Comparison of ENCODE assay signal across 8 cellular contexts in the genomic region with DNA sequence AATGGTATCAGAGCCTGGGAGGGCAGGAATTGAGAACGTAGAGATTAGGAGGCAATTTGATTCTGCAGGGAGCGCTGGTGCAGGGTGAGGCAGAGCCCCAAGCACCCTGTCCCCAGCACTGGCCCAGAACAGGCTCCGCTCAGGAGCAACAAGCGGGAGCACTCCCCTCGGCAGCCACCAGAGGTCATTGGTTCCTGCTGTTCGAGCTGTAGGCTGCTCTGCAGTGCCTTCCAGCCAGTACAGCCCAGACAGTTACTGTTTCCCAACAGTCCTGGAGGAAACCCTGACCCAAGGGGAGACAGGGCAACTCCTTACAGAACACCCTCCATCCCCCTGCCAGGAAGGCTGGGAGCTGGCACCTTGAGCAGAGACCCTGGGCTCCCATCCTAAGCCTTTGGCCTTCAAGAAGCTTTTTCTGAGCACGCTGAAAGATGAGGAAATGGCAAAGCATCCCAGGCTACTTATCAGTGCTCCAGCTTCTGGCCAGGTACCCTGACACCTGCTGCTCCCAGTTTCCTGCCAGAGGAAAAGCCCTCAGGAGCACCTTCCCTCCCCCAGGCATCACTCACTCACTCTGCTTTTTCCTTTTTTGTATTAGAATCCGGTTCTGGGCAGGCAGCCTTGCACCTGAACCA.
DNase-seq lines count a peak whose midpoint lies in the region; ATAC-seq and TF ChIP-seq lines count a peak whose summit lies in the region.

No MANE protein-coding gene starts in this region.

- H3K79me2 ChIP-seq in Karpas-422 (ENCODE audit: low read length) = no peaks in the 10 kb centered on the region

- TF ChIP-seq CTCF in foreskin keratinocyte (conservative IDR thresholded peaks at IDR 0.05) (peak; percentile 82), ovary (IDR thresholded peaks at IDR 0.05) (peak; percentile 73 to 91 (median 79)), type B pancreatic cell (conservative IDR thresholded peaks at IDR 0.05) (peak; percentile 87)

- H3K9ac ChIP-seq in Karpas-422 (ENCODE audit: low read length) = no peak overlapping the region

- H3K4me1 Mint-ChIP-seq in activated T-helper 17 cell treated with anti-CD3 and anti-CD28 coated beads, Interleukin-2, amount 50 U/mL, for 72 hours = peaks cover 18% of the 10 kb centered on the region
- H3K4me1 Mint-ChIP-seq in type B pancreatic cell (ENCODE audit: unreplicated experiment) = peaks cover 36% of the 10 kb centered on the region

- TF ChIP-seq EP300 in ovary (IDR thresholded peaks at IDR 0.05) = no peak

- H3K36me3 ChIP-seq in Karpas-422 (ENCODE audit: insufficient read depth, low read length) = no peaks in the 10 kb centered on the region
- no peaks in the 10 kb centered on the region for H3K36me3 ChIP-seq in ovary

- H3K27me3 ChIP-seq in Karpas-422 (ENCODE audit: low read length) (no peaks in the 10 kb centered on the region), foreskin keratinocyte (no peaks in the 10 kb centered on the region), ovary (no peaks in the 10 kb centered on the region)

- intact Hi-C loops in ovary (cut with DNase I) = loop anchor here (5.0 to 10.0 kb wide), 5 partner anchors 92 to 395 kb away; a partner anchor contains a TSS

- peak; percentile 80 for ATAC-seq in GM21526 (IDR thresholded peaks at IDR 0.05; ENCODE audit: low FRiP score, unreplicated experiment)
- peak; percentile 81 for ATAC-seq in activated T-helper 17 cell treated with anti-CD3 and anti-CD28 coated beads, Interleukin-2, amount 50 U/mL, for 72 hours (replicated peaks)
- peak; percentile 92 for ATAC-seq in foreskin keratinocyte

- TF ChIP-seq POLR2A in ovary (IDR thresholded peaks at IDR 0.05) = peak; percentile 17

- H3K4me2 ChIP-seq in Karpas-422 (ENCODE audit: low read depth, low read length, poor library complexity, severe bottlenecking) = no peak overlapping the region

- no peak overlapping the region for H2AFZ ChIP-seq in Karpas-422 (ENCODE audit: low read length)

- H3K4me1 ChIP-seq in Karpas-422 (ENCODE audit: low read length) = no peaks in the 10 kb centered on the region
- H3K4me1 ChIP-seq in foreskin keratinocyte = no peaks in the 10 kb centered on the region
- H3K4me1 ChIP-seq in ovary (ENCODE audit: insufficient read depth) = peaks cover 17% of the 10 kb centered on the region

- H3K27ac ChIP-seq in Karpas-422 (ENCODE audit: low read length) (no peak overlapping the region), foreskin keratinocyte (no peak overlapping the region), ovary (no peak overlapping the region)

- 0 out of 2 replicates have a peak, but pooled peaks cover 10% of the 10 kb centered on the region for H4K20me1 ChIP-seq in Karpas-422 (ENCODE audit: insufficient read depth, low read depth, low read length)

- no peak overlapping the region for H3K4me3 Mint-ChIP-seq in activated T-helper 17 cell treated with anti-CD3 and anti-CD28 coated beads, Interleukin-2, amount 50 U/mL, for 72 hours
- H3K4me3 Mint-ChIP-seq in type B pancreatic cell = no peak overlapping the region

- no peaks in the 10 kb centered on the region for H3K9me2 ChIP-seq in Karpas-422 (replicated peaks; ENCODE audit: insufficient read depth, low read length)

- H3K9me3 ChIP-seq in Karpas-422 (ENCODE audit: low read length) (no peaks in the 10 kb centered on the region), ovary (no peaks in the 10 kb centered on the region)

- H3K9me3 Mint-ChIP-seq in activated T-helper 17 cell treated with anti-CD3 and anti-CD28 coated beads, Interleukin-2, amount 50 U/mL, for 72 hours = no peaks in the 10 kb centered on the region
- H3K9me3 Mint-ChIP-seq in type B pancreatic cell = no peaks in the 10 kb centered on the region

- H3K27me3 Mint-ChIP-seq in activated T-helper 17 cell treated with anti-CD3 and anti-CD28 coated beads, Interleukin-2, amount 50 U/mL, for 72 hours = no peaks in the 10 kb centered on the region
- H3K27me3 Mint-ChIP-seq in type B pancreatic cell = no peaks in the 10 kb centered on the region

- peak; percentile 66 for DNase-seq in DMS 273 treated with DMSO at 0.1 percent for 48 hours (lab: John Stamatoyannopoulos, UW)
- DNase-seq in Karpas-422 = peak; percentile 85
- DNase-seq in RPMI8226 = peak; percentile 88
- DNase-seq in foreskin keratinocyte = peak in 1 of 2 donors; percentile 28
- peak; percentile 76 to 88 (median 85) for DNase-seq in ovary
- peak; percentile 83 for DNase-seq in type B pancreatic cell (ENCODE audit: extremely low spot score, unreplicated experiment)

- H3K4me3 ChIP-seq in Karpas-422 (ENCODE audit: low read length) (no peak overlapping the region), ovary (no peak overlapping the region)

- 20 to 33% (median 32%) methylated on average over 8 of the region's 8 CpGs for WGBS in ovary, 3 donors

- H3K27ac Mint-ChIP-seq in activated T-helper 17 cell treated with anti-CD3 and anti-CD28 coated beads, Interleukin-2, amount 50 U/mL, for 72 hours = no peak overlapping the region
- no peak overlapping the region for H3K27ac Mint-ChIP-seq in type B pancreatic cell

- peaks cover 57% of the 10 kb centered on the region for H3K36me3 Mint-ChIP-seq in activated T-helper 17 cell treated with anti-CD3 and anti-CD28 coated beads, Interleukin-2, amount 50 U/mL, for 72 hours (ENCODE audit: low read depth)
- peaks cover 3% of the 10 kb centered on the region for H3K36me3 Mint-ChIP-seq in type B pancreatic cell
